17 cellular contexts compared by ENCODE assay signal in the genomic region with DNA sequence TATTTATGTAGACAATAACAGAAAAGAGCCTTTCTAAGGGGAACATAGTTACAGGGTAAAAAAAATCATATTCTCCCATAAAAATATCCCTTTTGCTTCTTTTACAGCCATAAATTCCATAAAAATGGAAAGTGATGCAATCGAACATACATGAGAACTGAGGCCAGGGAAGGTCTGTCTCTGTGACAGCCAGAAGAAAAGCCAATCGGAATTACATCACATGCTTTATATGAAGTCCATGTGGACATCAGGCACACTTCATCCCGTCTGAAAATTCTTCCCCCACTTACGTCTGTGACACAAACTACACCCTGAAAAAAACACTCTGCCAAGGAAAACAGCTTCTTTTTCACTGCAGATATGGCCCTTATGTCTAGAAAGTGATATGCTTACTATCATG.
DNase-seq lines count a peak whose midpoint lies in the region; ATAC-seq and TF ChIP-seq lines count a peak whose summit lies in the region.
"Had no signal": no experiment of that assay in that cellular context is flagged by ENCODE, and none has a peak within 500 bp of the region (broad histone marks: within the 10 kb centered on the region; RNA-seq: fewer than 3 reads in every experiment).

No MANE protein-coding gene starts in this region.

- intact Hi-C loops in left lung (cut with DNase I) = no loop called here

- H3K27me3 ChIP-seq in adipocyte (replicated peaks; ENCODE audit: control insufficient read depth, insufficient read depth, low read length) (no peaks in the 10 kb centered on the region), left lung (no peaks in the 10 kb centered on the region)

- H3K36me3 ChIP-seq in adipocyte (ENCODE audit: control insufficient read depth, insufficient read depth, low read length, severe bottlenecking) (no peaks in the 10 kb centered on the region), left lung (no peaks in the 10 kb centered on the region)

- H3K4me1 ChIP-seq in adipocyte (ENCODE audit: control insufficient read depth, insufficient read depth, low read length) (peaks cover 11% of the 10 kb centered on the region), left lung (no peaks in the 10 kb centered on the region)
- H3K4me1 ChIP-seq: A549 had no signal

- DNase-seq in AG10803 (ENCODE audit: low read depth) (peak; percentile 59), adipocyte (ENCODE audit: low read depth) (peak; percentile 70), fibroblast of the aortic adventitia (ENCODE audit: low read depth) (peak; percentile 88), left lung (no peak), NCI-H2029 (lab: John Stamatoyannopoulos, UW) (no peak), hypothalamus (lab: John Stamatoyannopoulos, UW) (no peak), NCI-H2107 treated with DMSO at 0.1 percent for 48 hours (lab: John Stamatoyannopoulos, UW; ENCODE audit: unreplicated experiment) (no peak)
- DNase-seq: AML-193, COR-L47, GF-D8, NCI-H1436 treated with DMSO at 0.1 percent for 48 hours, NCI-H2081, NCI-H510A, NCI-H774 had no signal

- H3K9ac ChIP-seq in adipocyte (ENCODE audit: low read length) = no peak overlapping the region

- TF ChIP-seq CTCF in AG10803 (conservative IDR thresholded peaks at IDR 0.05; ENCODE audit: low read length) (no peak), fibroblast of the aortic adventitia (IDR thresholded peaks at IDR 0.05; ENCODE audit: insufficient read depth, low read length) (no peak), left lung (IDR thresholded peaks at IDR 0.05) (no peak)

- H3K27ac ChIP-seq in left lung = no peak overlapping the region
- H3K27ac ChIP-seq: A549 had no signal

- H3K9me3 ChIP-seq in adipocyte (ENCODE audit: control insufficient read depth, low read length) (no peaks in the 10 kb centered on the region), left lung (no peaks in the 10 kb centered on the region)
- H3K9me3 ChIP-seq: A549 had no signal

- peak; percentile 29 for ATAC-seq in left lung
- ATAC-seq: A549, HCT116, K562 had no signal

- no peak overlapping the region for H3K4me3 ChIP-seq in AG10803 (ENCODE audit: low read length)
- H3K4me3 ChIP-seq in adipocyte (ENCODE audit: low read length) = no peak overlapping the region
- H3K4me3 ChIP-seq in fibroblast of the aortic adventitia (ENCODE audit: low read depth, low read length) = no peak overlapping the region
- H3K4me3 ChIP-seq in left lung = no peak overlapping the region
- H3K4me3 ChIP-seq: A549, K562 had no signal

Comparison
In these comparisons a context has a peak if more than half of its experiments do, and no peak if none do; other contexts are left out.
1. DNase-seq: peak in AG10803 (single experiment), adipocyte (single experiment) and fibroblast of the aortic adventitia (single experiment); none in left lung (0 of 2), NCI-H2029 (single experiment), hypothalamus (0 of 51) and NCI-H2107 treated with DMSO at 0.1 percent for 48 hours (single experiment).